Comparison of ENCODE assay signal across 28 cellular contexts in the genomic region with DNA sequence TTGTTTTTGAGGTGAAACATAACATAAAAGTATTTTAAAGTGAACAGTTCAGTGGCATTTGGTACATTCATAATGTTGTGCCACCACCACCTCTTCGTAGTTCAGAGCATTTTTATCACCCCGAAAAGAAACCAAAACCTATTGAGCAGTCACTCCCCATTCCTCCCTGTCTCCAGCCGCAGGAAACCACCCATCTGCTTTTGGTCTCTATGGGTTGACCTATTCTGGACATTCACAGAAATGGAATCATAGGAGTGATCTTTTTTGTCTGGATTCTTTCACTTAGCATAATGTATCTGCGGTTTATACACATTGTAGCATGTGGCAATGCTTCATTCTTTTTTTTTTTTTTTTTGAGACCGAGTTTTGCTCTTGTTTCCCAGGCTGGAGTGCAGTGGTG.
"Had no signal": no experiment of that assay in that cellular context is flagged by ENCODE, and none has a peak within 500 bp of the region (broad histone marks: within the 10 kb centered on the region; RNA-seq: fewer than 3 reads in every experiment).

No MANE protein-coding gene starts in this region.

- H3K27ac ChIP-seq: left lung, lower lobe of right lung, pancreas, prostate gland, skin epidermis, stomach, testis, thyroid gland, transverse colon, upper lobe of left lung had no signal

- H3K36me3 ChIP-seq: prostate gland had no signal

- H3K27me3 ChIP-seq: left lung, pancreas, stomach, testis, thyroid gland, transverse colon, upper lobe of left lung, vagina had no signal

- DNase-seq: immature natural killer cell; kidney; left colon; left lung; lower lobe of right lung; mesendoderm; midbrain; mucosa of descending colon; naive thymus-derived CD4-positive, alpha-beta T cell; nucleus accumbens; pancreas; posterior cingulate gyrus; retina; right cardiac atrium; stimulated activated CD4-positive, alpha-beta T cell treated with anti-CD3 and anti-CD28 coated beads, Interleukin-12 subunit alpha, Interleukin-12 subunit beta, amount 100 ng/mL, for 4 hours; stimulated activated CD4-positive, alpha-beta T cell treated with anti-CD3 and anti-CD28 coated beads, Interleukin-15, amount 100 ng/mL, for 24 hours; stimulated activated CD4-positive, alpha-beta T cell treated with anti-CD3 and anti-CD28 coated beads, Interleukin-2, amount 100 ng/mL, for 24 hours; stimulated activated CD4-positive, alpha-beta T cell treated with anti-CD3 and anti-CD28 coated beads, Interleukin-4, amount 100 ng/mL, for 1 hour; stimulated activated naive B cell treated with anti-CD40 and anti-IgM and Interleukin-4, amounts not matched to agents 10 μg/mL and 1 μg/mL and 100 μg/mL, for 72 hours; stimulated activated naive CD8-positive, alpha-beta T cell treated with anti-CD3 and anti-CD28 coated beads, Interleukin-15, Interleukin-2, amounts not matched to agents 100 U/mL and 50 U/mL, for 24 hours; stomach; testis; thyroid gland; transverse colon; upper lobe of left lung had no signal

- H3K4me3 ChIP-seq: left lung, lower lobe of right lung, mucosa of descending colon, pancreas, prostate gland, skin epidermis, stomach, testis, thyroid gland, transverse colon, upper lobe of left lung, vagina had no signal

- H3K9me3 ChIP-seq: left lung, lower lobe of right lung, mucosa of descending colon, pancreas, prostate gland, stomach, testis, thyroid gland, transverse colon, upper lobe of left lung, vagina had no signal

- H3K4me1 ChIP-seq: prostate gland, testis, thyroid gland, vagina had no signal
